In genomic region chr3:6108957-6109356, GRCh38 we compare ENCODE assay signal across 17 cellular contexts.
"Had no signal": no experiment of that assay in that cellular context is flagged by ENCODE, and none has a peak within 500 bp of the region (broad histone marks: within the 10 kb centered on the region; RNA-seq: fewer than 3 reads in every experiment).

No MANE protein-coding gene starts in this region.

- DNase-seq: IMR-90; Kasumi-1; MM.1S; NCI-H1092 treated with DMSO at 0.1 percent for 48 hours; NCI-H1417 treated with DMSO at 0.1 percent for 48 hours; NCI-H146; NCI-H1694 treated with DMSO at 0.1 percent for 48 hours; NCI-H1930; NCI-H2171; NCI-H226; NCI-H524 treated with DMSO at 0.1 percent for 48 hours; NCI-H69; NK-92 treated with Interleukin-12 subunit alpha and Interleukin-12 subunit beta, amount 100 ng/mL, for 24 hours; PC-3; SIG-M5; T-cell; T-helper 9 cell had no signal
